In the genomic region with DNA sequence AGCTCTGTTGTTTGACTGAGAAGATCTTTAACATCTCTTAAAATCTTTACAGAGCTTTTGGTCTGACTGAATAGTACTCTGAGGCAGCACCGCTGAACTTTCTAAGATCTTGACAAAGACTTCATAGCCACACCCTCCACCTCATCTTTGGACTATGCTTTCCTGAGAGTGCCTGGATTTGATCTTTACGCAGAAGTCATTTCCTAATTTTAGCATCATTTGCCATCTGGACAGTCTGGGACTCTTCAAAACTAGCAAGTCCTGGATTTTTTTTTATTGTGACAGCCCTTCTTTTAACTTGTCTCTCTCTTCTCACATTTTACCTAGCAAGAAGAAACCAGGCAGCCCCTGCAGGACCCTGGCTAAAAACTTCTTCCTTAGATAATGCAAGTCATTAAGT, we compare ENCODE assay signal across 18 cellular contexts.
DNase-seq lines count a peak whose midpoint lies in the region; ATAC-seq, FAIRE-seq and TF ChIP-seq lines count a peak whose summit lies in the region.
"Had no signal": no experiment of that assay in that cellular context is flagged by ENCODE, and none has a peak within 500 bp of the region (broad histone marks: within the 10 kb centered on the region; RNA-seq: fewer than 3 reads in every experiment).

No MANE protein-coding gene starts in this region.

- no peaks in the 10 kb centered on the region for H3K9me3 ChIP-seq in K562 (replicated peaks; ENCODE audit: control insufficient read depth, insufficient read depth, low read depth, low read length)
- peaks cover 13% of the 10 kb centered on the region for H3K9me3 ChIP-seq in left ventricle myocardium inferior (replicated peaks)
- H3K9me3 ChIP-seq: ascending aorta had no signal

- CTCF ChIA-PET in K562 (lab: Yijun Ruan, JAX; ENCODE audit: low intra/inter-chr PET ratio) = no interaction called here

- H3K36me3 ChIP-seq in K562 (ENCODE audit: control insufficient read depth, insufficient read depth, low read length) (no peaks in the 10 kb centered on the region), left ventricle myocardium inferior (no peaks in the 10 kb centered on the region)
- H3K36me3 ChIP-seq: ascending aorta had no signal

- DNase-seq in GM04504 (ENCODE audit: low read depth) (peak; percentile 46), K562 (ENCODE audit: extremely low read depth in 1 of 4, low spot score in 3 of 4) (no peak), left ventricle myocardium inferior (no peak), NOMO-1 treated with DMSO at 0.1 percent for 48 hours (lab: John Stamatoyannopoulos, UW; ENCODE audit: unreplicated experiment) (no peak)
- DNase-seq in stimulated activated effector memory CD8-positive, alpha-beta T cell treated with anti-CD3 and anti-CD28 coated beads, Interleukin-12 subunit alpha, Interleukin-12 subunit beta, amount 100 ng/mL, for 72 hours (ENCODE audit: low spot score in 2 of 2) = no peak
- no peak for DNase-seq in natural killer cell treated with Interleukin-12 subunit alpha and Interleukin-12 subunit beta and Interleukin-15 and Interleukin-18, amount 100 ng/mL, for 72 hours (ENCODE audit: low spot score)
- DNase-seq in activated T-cell treated with anti-CD3 and anti-CD28 coated beads, Interleukin-2, amount 50 U/mL, for 48 hours = no peak
- DNase-seq: activated CD4-positive, alpha-beta T cell treated with anti-CD3 and anti-CD28 coated beads, Interleukin-2, amount 50 U/mL, for 48 hours; CD4-positive, alpha-beta memory T cell; H9; KG1; NCI-H1694 treated with DMSO at 0.1 percent for 48 hours; NCI-H82; stimulated activated CD4-positive, alpha-beta T cell treated with anti-CD3 and anti-CD28 coated beads, Interleukin-4, amount 100 ng/mL, for 24 hours had no signal

- H3K79me2 ChIP-seq in K562 (ENCODE audit: control insufficient read depth, insufficient read depth, low read length) = no peaks in the 10 kb centered on the region

- 42% methylated on average over 2 of the region's 2 CpGs for WGBS in K562 (ENCODE audit: insufficient coverage, low coverage, missing lambda C conversion rate)

- TF ChIP-seq RAD21 in K562 (CRISPR knock-in tag; conservative IDR thresholded peaks at IDR 0.05 in 1 of 2, IDR thresholded peaks at IDR 0.05 in 1 of 2) = no peak

- H3K27me3 Mint-ChIP-seq in natural killer cell treated with Interleukin-12 subunit alpha and Interleukin-12 subunit beta and Interleukin-15 and Interleukin-18, amount 100 ng/mL, for 72 hours = no peaks in the 10 kb centered on the region

- POLR2A ChIA-PET in K562 (lab: Yijun Ruan, JAX) = no interaction called here

- TF ChIP-seq CTCF in K562 (IDR thresholded peaks at IDR 0.05 in 2 of 3, conservative IDR thresholded peaks at IDR 0.05 in 1 of 3; ENCODE audit: insufficient read depth in 2 of 3, low read depth in 1 of 3, low read length in 3 of 3) = no peak
- no peak for TF ChIP-seq CTCF in left ventricle myocardium inferior (IDR thresholded peaks at IDR 0.05; ENCODE audit: borderline replicate concordance)

- no peaks in the 10 kb centered on the region for H3K9me3 Mint-ChIP-seq in stimulated activated effector memory CD8-positive, alpha-beta T cell treated with anti-CD3 and anti-CD28 coated beads, Interleukin-12 subunit alpha, Interleukin-12 subunit beta, amount 100 ng/mL, for 72 hours
- H3K9me3 Mint-ChIP-seq in natural killer cell treated with Interleukin-12 subunit alpha and Interleukin-12 subunit beta and Interleukin-15 and Interleukin-18, amount 100 ng/mL, for 72 hours = no peaks in the 10 kb centered on the region
- H3K9me3 Mint-ChIP-seq: activated T-helper 2 cell treated with anti-CD3 and anti-CD28 coated beads, Interferon-gamma antibody, Interleukin-2, Interleukin-4, amounts not matched to agents 10 μg/mL and 5 μg/mL and 100 μg/mL, durations not matched to agents 14 hours and 24 hours and 36 hours; H9 had no signal

- H3K9ac ChIP-seq in K562 (ENCODE audit: insufficient read depth in 1 of 2, low read depth in 2 of 2, low read length in 2 of 2) = no peak overlapping the region

- H3K27me3 ChIP-seq in K562 (ENCODE audit: control insufficient read depth in 2 of 2, insufficient read depth in 2 of 2, low read length in 2 of 2) = no peaks in the 10 kb centered on the region
- no peaks in the 10 kb centered on the region for H3K27me3 ChIP-seq in left ventricle myocardium inferior (ENCODE audit: low read depth)
- H3K27me3 ChIP-seq: ascending aorta had no signal

- ATAC-seq in K562 (no peak), HG03457 (IDR thresholded peaks at IDR 0.05; ENCODE audit: unreplicated experiment) (no peak)
- ATAC-seq in stimulated activated effector memory CD8-positive, alpha-beta T cell treated with anti-CD3 and anti-CD28 coated beads, Interleukin-12 subunit alpha, Interleukin-12 subunit beta, amount 100 ng/mL, for 72 hours = no peak
- no peak for ATAC-seq in natural killer cell treated with Interleukin-12 subunit alpha and Interleukin-12 subunit beta and Interleukin-15 and Interleukin-18, amount 100 ng/mL, for 72 hours

- intact Hi-C loops in K562 (cut with micrococcal nuclease) = no loop called here
- intact Hi-C loops in left ventricle myocardium inferior (cut with micrococcal nuclease) = no loop called here

- no peak overlapping the region for H3K4me3 ChIP-seq in K562
- no peak overlapping the region for H3K4me3 ChIP-seq in left ventricle myocardium inferior
- H3K4me3 ChIP-seq: ascending aorta had no signal

- in situ Hi-C loops in K562 (cut with MboI) = no loop called here

- peaks cover 15% of the 10 kb centered on the region for H3K4me1 Mint-ChIP-seq in stimulated activated effector memory CD8-positive, alpha-beta T cell treated with anti-CD3 and anti-CD28 coated beads, Interleukin-12 subunit alpha, Interleukin-12 subunit beta, amount 100 ng/mL, for 72 hours
- peaks cover 15 to 16% of the 10 kb centered on the region in 2 donors for H3K4me1 Mint-ChIP-seq in natural killer cell treated with Interleukin-12 subunit alpha and Interleukin-12 subunit beta and Interleukin-15 and Interleukin-18, amount 100 ng/mL, for 72 hours (ENCODE audit: low read depth in 2 of 2)
- H3K4me1 Mint-ChIP-seq: CD4-positive, alpha-beta memory T cell had no signal

- no peak overlapping the region for H3K4me3 Mint-ChIP-seq in stimulated activated effector memory CD8-positive, alpha-beta T cell treated with anti-CD3 and anti-CD28 coated beads, Interleukin-12 subunit alpha, Interleukin-12 subunit beta, amount 100 ng/mL, for 72 hours
- H3K4me3 Mint-ChIP-seq in natural killer cell treated with Interleukin-12 subunit alpha and Interleukin-12 subunit beta and Interleukin-15 and Interleukin-18, amount 100 ng/mL, for 72 hours = no peak overlapping the region
- H3K4me3 Mint-ChIP-seq: CD4-positive, alpha-beta memory T cell; H9 had no signal

- H3K9me1 ChIP-seq in K562 (ENCODE audit: control insufficient read depth, insufficient read depth, low read length) = no peaks in the 10 kb centered on the region

- H3K27ac ChIP-seq in K562 (ENCODE audit: extremely low read depth, low read depth, low read length) = peak overlapping the region; percentile 42; the same call in 1 of the 3 replicates
- peak overlapping the region; percentile 55 for H3K27ac ChIP-seq in left ventricle myocardium inferior (replicated peaks)

- H2AFZ ChIP-seq in K562 (ENCODE audit: low read depth, low read length) = no peak overlapping the region

- no peaks in the 10 kb centered on the region for H4K20me1 ChIP-seq in K562 (replicated peaks; ENCODE audit: control insufficient read depth, insufficient read depth, low read length)

- no peaks in the 10 kb centered on the region for H3K36me3 Mint-ChIP-seq in stimulated activated effector memory CD8-positive, alpha-beta T cell treated with anti-CD3 and anti-CD28 coated beads, Interleukin-12 subunit alpha, Interleukin-12 subunit beta, amount 100 ng/mL, for 72 hours
- no peaks in the 10 kb centered on the region for H3K36me3 Mint-ChIP-seq in natural killer cell treated with Interleukin-12 subunit alpha and Interleukin-12 subunit beta and Interleukin-15 and Interleukin-18, amount 100 ng/mL, for 72 hours
- H3K36me3 Mint-ChIP-seq: CD4-positive, alpha-beta memory T cell had no signal

- H3K4me2 ChIP-seq in K562 (ENCODE audit: insufficient read depth, low read length) = no peak overlapping the region

- no peak for FAIRE-seq in K562 (lab: Jason Lieb, UNC)
- FAIRE-seq: kidney had no signal

- no TSS peak for BruUV-seq in K562 (replicated peaks; lab: Mats Ljungman, UMichigan)

- H3K27ac Mint-ChIP-seq in stimulated activated effector memory CD8-positive, alpha-beta T cell treated with anti-CD3 and anti-CD28 coated beads, Interleukin-12 subunit alpha, Interleukin-12 subunit beta, amount 100 ng/mL, for 72 hours = peak overlapping the region; percentile 40
- H3K27ac Mint-ChIP-seq in natural killer cell treated with Interleukin-12 subunit alpha and Interleukin-12 subunit beta and Interleukin-15 and Interleukin-18, amount 100 ng/mL, for 72 hours = peak overlapping the region in 1 of 2 donors; percentile 6
- H3K27ac Mint-ChIP-seq: activated T-helper 2 cell treated with anti-CD3 and anti-CD28 coated beads, Interferon-gamma antibody, Interleukin-2, Interleukin-4, amounts not matched to agents 10 μg/mL and 5 μg/mL and 100 μg/mL, durations not matched to agents 14 hours and 24 hours and 36 hours; H9 had no signal

- no peak for TF ChIP-seq EP300 in K562 (IDR thresholded peaks at IDR 0.05; ENCODE audit: low read length)

- TF ChIP-seq POLR2A in K562 (conservative IDR thresholded peaks at IDR 0.05) = no peak

- H3K4me1 ChIP-seq in K562 (replicated peaks in 1 of 2; ENCODE audit: control insufficient read depth in 2 of 2, insufficient read depth in 2 of 2, low read length in 2 of 2) (peaks cover 0 to 3% of the 10 kb centered on the region in 2 experiments; a peak in 2 of 5 replicates), left ventricle myocardium inferior (peaks cover 28% of the 10 kb centered on the region)
- H3K4me1 ChIP-seq: ascending aorta had no signal

TF ChIP-seq in K562, 482 proteins besides CTCF, POLR2A, EP300 and RAD21 (continues in another document):
- TF ChIP-seq, protein P1, sequence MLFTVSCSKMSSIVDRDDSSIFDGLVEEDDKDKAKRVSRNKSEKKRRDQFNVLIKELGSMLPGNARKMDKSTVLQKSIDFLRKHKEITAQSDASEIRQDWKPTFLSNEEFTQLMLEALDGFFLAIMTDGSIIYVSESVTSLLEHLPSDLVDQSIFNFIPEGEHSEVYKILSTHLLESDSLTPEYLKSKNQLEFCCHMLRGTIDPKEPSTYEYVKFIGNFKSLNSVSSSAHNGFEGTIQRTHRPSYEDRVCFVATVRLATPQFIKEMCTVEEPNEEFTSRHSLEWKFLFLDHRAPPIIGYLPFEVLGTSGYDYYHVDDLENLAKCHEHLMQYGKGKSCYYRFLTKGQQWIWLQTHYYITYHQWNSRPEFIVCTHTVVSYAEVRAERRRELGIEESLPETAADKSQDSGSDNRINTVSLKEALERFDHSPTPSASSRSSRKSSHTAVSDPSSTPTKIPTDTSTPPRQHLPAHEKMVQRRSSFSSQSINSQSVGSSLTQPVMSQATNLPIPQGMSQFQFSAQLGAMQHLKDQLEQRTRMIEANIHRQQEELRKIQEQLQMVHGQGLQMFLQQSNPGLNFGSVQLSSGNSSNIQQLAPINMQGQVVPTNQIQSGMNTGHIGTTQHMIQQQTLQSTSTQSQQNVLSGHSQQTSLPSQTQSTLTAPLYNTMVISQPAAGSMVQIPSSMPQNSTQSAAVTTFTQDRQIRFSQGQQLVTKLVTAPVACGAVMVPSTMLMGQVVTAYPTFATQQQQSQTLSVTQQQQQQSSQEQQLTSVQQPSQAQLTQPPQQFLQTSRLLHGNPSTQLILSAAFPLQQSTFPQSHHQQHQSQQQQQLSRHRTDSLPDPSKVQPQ (CRISPR knock-in tag; IDR thresholded peaks at IDR 0.05; ENCODE audit: borderline replicate concordance) = no peak
